Comparison of ENCODE assay signal across 8 cellular contexts in the genomic region with DNA sequence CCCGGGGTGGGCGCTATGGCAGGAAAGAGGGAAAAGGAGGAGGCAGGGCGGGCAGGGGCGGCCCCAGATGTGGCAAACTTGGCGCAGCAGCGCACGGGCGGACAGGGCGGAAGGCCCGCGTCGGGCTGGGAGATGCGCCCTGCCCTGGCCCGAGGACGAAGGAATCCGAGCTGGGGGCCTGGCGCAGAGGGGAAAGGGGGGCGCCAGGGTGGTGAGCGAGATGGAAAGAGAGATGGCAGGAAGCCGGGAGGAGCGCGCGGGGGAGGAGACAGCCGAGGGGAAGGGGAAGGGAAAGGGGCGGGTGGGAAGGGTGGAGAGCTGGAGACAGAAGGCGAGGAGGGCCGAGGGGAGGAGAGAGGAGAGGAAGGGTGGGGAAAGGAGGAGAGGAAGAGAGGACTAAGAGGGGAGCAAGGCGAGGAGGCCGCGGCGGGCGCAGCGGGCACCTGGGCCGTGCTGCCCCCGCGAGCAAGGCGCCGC. TPM values are rescaled to one million over a fixed set of nuclear protein-coding genes. Genes with fewer than 3 reads are reported as not detected.
DNase-seq lines count a peak whose midpoint lies in the region; ATAC-seq and TF ChIP-seq lines count a peak whose summit lies in the region.

A gene (plus strand): TSS at position 380 of the 477 bp plus-strand sequence. CDS start 147 bp downstream, outside the sequence.

- no peaks in the 10 kb centered on the region for H3K9me3 Mint-ChIP-seq in activated naive CD8-positive, alpha-beta T cell treated with anti-CD3 and anti-CD28 coated beads, Interleukin-2, amount 10 ng/mL, durations not matched to agents 7 days and 5 days
- no peaks in the 10 kb centered on the region for H3K9me3 Mint-ChIP-seq in progenitor cell of endocrine pancreas (ENCODE audit: low read depth)

- no peak for TF ChIP-seq CTCF in GM06990 (IDR thresholded peaks at IDR 0.05; ENCODE audit: insufficient read depth, low read length, poor library complexity, severe bottlenecking)
- TF ChIP-seq CTCF in heart left ventricle (IDR thresholded peaks at IDR 0.05) = no peak
- TF ChIP-seq CTCF in progenitor cell of endocrine pancreas (IDR thresholded peaks at IDR 0.05; ENCODE audit: unreplicated experiment) = no peak
- no peak for TF ChIP-seq CTCF in GM13977 (IDR thresholded peaks at IDR 0.05; ENCODE audit: extremely low read depth, insufficient read depth, missing control alignments)

- H3K27ac ChIP-seq in heart left ventricle = peak within 1 kb of the TSS; percentile 81 to 98 (median 92)

- peak in 1 of 2 donors; percentile 11 for TF ChIP-seq POLR2A in heart left ventricle (IDR thresholded peaks at IDR 0.05)

- peak; percentile 79 for DNase-seq in ACHN
- DNase-seq in GM06990 (ENCODE audit: extremely low read depth, insufficient read length) = no peak
- DNase-seq in NCI-H2171 (lab: John Stamatoyannopoulos, UW) = peak; percentile 56
- peak; percentile 36 for DNase-seq in activated naive CD8-positive, alpha-beta T cell treated with anti-CD3 and anti-CD28 coated beads, Interleukin-2, amount 10 ng/mL, durations not matched to agents 7 days and 5 days
- peak; percentile 81 to 86 (median 84) for DNase-seq in heart left ventricle
- DNase-seq in progenitor cell of endocrine pancreas (ENCODE audit: low spot score, unreplicated experiment) = no peak
- DNase-seq in GM13977 (ENCODE audit: low spot score) = no peak

- peaks cover 8% of the 10 kb centered on the region for H3K4me1 Mint-ChIP-seq in activated naive CD8-positive, alpha-beta T cell treated with anti-CD3 and anti-CD28 coated beads, Interleukin-2, amount 10 ng/mL, durations not matched to agents 7 days and 5 days
- H3K4me1 Mint-ChIP-seq in progenitor cell of endocrine pancreas (ENCODE audit: low read depth) = peaks cover 11% of the 10 kb centered on the region

- peak within 1 kb of the TSS; percentile 61 for H3K4me3 ChIP-seq in GM06990 (replicated peaks; ENCODE audit: low read depth, low read length)
- peak within 1 kb of the TSS; percentile 50 to 86 (median 68) for H3K4me3 ChIP-seq in heart left ventricle

- POLR2A ChIA-PET in activated naive CD8-positive, alpha-beta T cell treated with anti-CD3 and anti-CD28 coated beads, Interleukin-2, amount 10 ng/mL, durations not matched to agents 7 days and 5 days (lab: Charles Lee) = interaction anchor here (1.1 to 1.7 kb wide), 3 partner anchors 23 to 421 kb away, joined by 3 to 7 read pairs (median 5); a partner anchor contains a TSS

- in situ Hi-C loops in ACHN (cut with HindIII; ENCODE audit: low pct_ligation_motif_present, low pct_unique_long_range_greater_than_20kb, low sequenced_read_pairs) = no loop called here
- in situ Hi-C loops in GM13977 (cut with MboI; ENCODE audit: low pct_unique_long_range_greater_than_20kb, low sequenced_read_pairs, unreplicated experiment) = no loop called here

- 7 to 9% (median 8%) methylated on average over 38 of the region's 38 CpGs for WGBS in heart left ventricle, 4 donors

- no peaks in the 10 kb centered on the region for H3K36me3 Mint-ChIP-seq in activated naive CD8-positive, alpha-beta T cell treated with anti-CD3 and anti-CD28 coated beads, Interleukin-2, amount 10 ng/mL, durations not matched to agents 7 days and 5 days
- H3K36me3 Mint-ChIP-seq in progenitor cell of endocrine pancreas (ENCODE audit: insufficient read depth) = peaks cover 1% of the 10 kb centered on the region

- intact Hi-C loops in heart left ventricle (cut with DNase I) = loop anchor here in 1 of 10 donors (2.0 kb wide), 1 partner anchor 21 kb away; no protein-coding TSS in a partner anchor

- H3K36me3 ChIP-seq in GM06990 (ENCODE audit: control insufficient read depth, insufficient read depth, low read length) = no peaks in the 10 kb centered on the region
- peaks cover 0 to 20% (median 0%) of the 10 kb centered on the region in 9 donors for H3K36me3 ChIP-seq in heart left ventricle

- peak within 1 kb of the TSS; percentile 88 for H3K27ac Mint-ChIP-seq in activated naive CD8-positive, alpha-beta T cell treated with anti-CD3 and anti-CD28 coated beads, Interleukin-2, amount 10 ng/mL, durations not matched to agents 7 days and 5 days
- H3K27ac Mint-ChIP-seq in progenitor cell of endocrine pancreas = peak within 1 kb of the TSS; percentile 97

- H3K27me3 ChIP-seq in GM06990 (replicated peaks; ENCODE audit: control insufficient read depth, insufficient read depth, low read length) = no peaks in the 10 kb centered on the region
- H3K27me3 ChIP-seq in heart left ventricle = no peaks in the 10 kb centered on the region

- H3K4me3 Mint-ChIP-seq in activated naive CD8-positive, alpha-beta T cell treated with anti-CD3 and anti-CD28 coated beads, Interleukin-2, amount 10 ng/mL, durations not matched to agents 7 days and 5 days = peak within 1 kb of the TSS; percentile 99
- peak within 1 kb of the TSS; percentile 94 for H3K4me3 Mint-ChIP-seq in progenitor cell of endocrine pancreas (ENCODE audit: low read depth)

- peaks cover 38% of the 10 kb centered on the region for H3K27me3 Mint-ChIP-seq in activated naive CD8-positive, alpha-beta T cell treated with anti-CD3 and anti-CD28 coated beads, Interleukin-2, amount 10 ng/mL, durations not matched to agents 7 days and 5 days
- H3K27me3 Mint-ChIP-seq in progenitor cell of endocrine pancreas = peaks cover 45% of the 10 kb centered on the region

- H3K4me1 ChIP-seq in heart left ventricle = peaks cover 0 to 65% (median 29%) of the 10 kb centered on the region in 12 donors

- ATAC-seq in activated naive CD8-positive, alpha-beta T cell treated with anti-CD3 and anti-CD28 coated beads, Interleukin-2, amount 10 ng/mL, durations not matched to agents 7 days and 5 days (ENCODE audit: low read depth) = no peak
- ATAC-seq in heart left ventricle (peak in 3 of 4 donors; percentile 45 to 65 (median 57)), HG02678 (IDR thresholded peaks at IDR 0.05; ENCODE audit: unreplicated experiment) (no peak)

- no peaks in the 10 kb centered on the region for H3K9me3 ChIP-seq in heart left ventricle

RNA-seq across cellular contexts. Expression of the gene that starts here (rescaled TPM):
- total RNA-seq in activated naive CD8-positive, alpha-beta T cell treated with anti-CD3 and anti-CD28 coated beads, Interleukin-2, amount 10 ng/mL, durations not matched to agents 7 days and 5 days = 1 to 10 TPM; 2.6 to 3.3 TPM
- total RNA-seq in heart left ventricle (10 to 100 TPM in 2 of 9 donors, 1 to 10 TPM in 7; 4.4 to 17.2 (median 6.8) TPM), progenitor cell of endocrine pancreas (14.3 and 14.7 TPM in 2 replicates)
- 10 to 100 TPM in 1 of 2 donors, 1 to 10 TPM in 1; 3.0 to 10.1 TPM for polyA plus RNA-seq in heart left ventricle

Comparison
In these comparisons a context has a peak if more than half of its experiments do, and no peak if none do; other contexts are left out.
1. DNase-seq: peak in ACHN (single experiment), NCI-H2171 (single experiment), activated naive CD8-positive, alpha-beta T cell treated with anti-CD3 and anti-CD28 coated beads, Interleukin-2, amount 10 ng/mL, durations not matched to agents 7 days and 5 days (single experiment) and heart left ventricle (5 of 5); none in GM06990 (single experiment), progenitor cell of endocrine pancreas (single experiment) and GM13977 (single experiment).
2. ATAC-seq: peak in heart left ventricle (3 of 4); none in activated naive CD8-positive, alpha-beta T cell treated with anti-CD3 and anti-CD28 coated beads, Interleukin-2, amount 10 ng/mL, durations not matched to agents 7 days and 5 days (single experiment) and HG02678 (single experiment).